Comparison of ENCODE assay signal across 21 cellular contexts in genomic region chr17:61305024-61305423, GRCh38.
DNase-seq lines count a peak whose midpoint lies in the region; ATAC-seq, FAIRE-seq and TF ChIP-seq lines count a peak whose summit lies in the region.
"Had no signal": no experiment of that assay in that cellular context is flagged by ENCODE, and none has a peak within 500 bp of the region (broad histone marks: within the 10 kb centered on the region; RNA-seq: fewer than 3 reads in every experiment).

No MANE protein-coding gene starts in this region.

- CTCF ChIA-PET in HepG2 (lab: Yijun Ruan, JAX; ENCODE audit: low intra/inter-chr PET ratio, low total read pairs): no interaction called here

- POLR2A ChIA-PET in HepG2 (lab: Yijun Ruan, JAX): no interaction called here

- H3K79me2 ChIP-seq in HepG2 (ENCODE audit: insufficient read depth, low read length): no peaks in the 10 kb centered on the region

- no peak overlapping the region for H3K27ac ChIP-seq in liver (ENCODE audit: low read depth in 1 of 2, low read length in 2 of 2)
- no peak overlapping the region for H3K27ac ChIP-seq in HepG2 (ENCODE audit: extremely low read length, insufficient read depth, low read length)
- no peak overlapping the region for H3K27ac ChIP-seq in right lobe of liver
- H3K27ac ChIP-seq: 22Rv1, HL-60 had no signal

- no peaks in the 10 kb centered on the region for H4K20me1 ChIP-seq in HepG2 (ENCODE audit: insufficient read depth, low read length)

- intact Hi-C loops in HepG2 (cut with micrococcal nuclease; ENCODE audit: unreplicated experiment) (no loop called here), right lobe of liver (cut with DNase I) (no loop called here)

- H3K4me1 ChIP-seq in liver (ENCODE audit: control insufficient read depth in 4 of 4, insufficient read depth in 4 of 4, low read length in 3 of 4) (no peaks in the 10 kb centered on the region), HepG2 (ENCODE audit: insufficient read depth, low read length) (peaks cover 25% of the 10 kb centered on the region), right lobe of liver (peaks cover 0 to 9% (median 0%) of the 10 kb centered on the region in 4 donors)

- H2AFZ ChIP-seq in HepG2 (ENCODE audit: low read length): no peak overlapping the region

- no peak overlapping the region for H3K4me2 ChIP-seq in HepG2 (ENCODE audit: low read depth, low read length)

- TF ChIP-seq CTCF in liver (IDR thresholded peaks at IDR 0.05; ENCODE audit: low read depth, low read length, missing input control) (no peak), HepG2 (CRISPR knock-in tag; IDR thresholded peaks at IDR 0.05) (no peak), fibroblast of mammary gland (conservative IDR thresholded peaks at IDR 0.05; ENCODE audit: control insufficient read depth, insufficient read depth, low read depth, low read length) (no peak), right lobe of liver (IDR thresholded peaks at IDR 0.05) (no peak)

- H3K9ac ChIP-seq in liver (ENCODE audit: low read depth in 1 of 2, low read length in 2 of 2) (no peak overlapping the region), HepG2 (ENCODE audit: insufficient read depth, low read depth, low read length) (no peak overlapping the region)

- no peak for DNase-seq in HepG2 (ENCODE audit: low spot score)
- DNase-seq in fibroblast of mammary gland (ENCODE audit: low read depth): peak; percentile 86
- DNase-seq in right lobe of liver: no peak
- DNase-seq in HUDEP-2 (lab: John Stamatoyannopoulos, UW; ENCODE audit: unreplicated experiment in 76 of 76): no peak
- no peak for DNase-seq in activated CD8-positive, alpha-beta memory T cell treated with anti-CD3 and anti-CD28 coated beads, Interleukin-2, amount 50 U/mL, for 48 hours
- DNase-seq in NCI-H1105 (lab: John Stamatoyannopoulos, UW): no peak
- DNase-seq: DMS79, Kasumi-1, MM.1S, NCI-H1092, NCI-H146, NCI-H2029 treated with DMSO at 0.1 percent for 48 hours, NCI-H446 treated with DMSO at 0.1 percent for 48 hours, NCI-H748 treated with DMSO at 0.1 percent for 48 hours had no signal

- in situ Hi-C loops in HepG2 (cut with HindIII; ENCODE audit: extremely low pct_ligation_motif_present, low pct_unique_long_range_greater_than_20kb): no loop called here

- TF ChIP-seq EP300 in HepG2 (IDR thresholded peaks at IDR 0.05; ENCODE audit: low read depth in 2 of 2, low read length in 2 of 2) (no peak), HepG2 (CRISPR knock-in tag; IDR thresholded peaks at IDR 0.05; ENCODE audit: borderline replicate concordance) (no peak)

- H3K9me3 ChIP-seq in liver (ENCODE audit: control insufficient read depth in 4 of 4, low read length in 3 of 4) (no peaks in the 10 kb centered on the region), HepG2 (ENCODE audit: low read length) (no peaks in the 10 kb centered on the region), right lobe of liver (no peaks in the 10 kb centered on the region)

- no peaks in the 10 kb centered on the region for H3K36me3 ChIP-seq in liver (ENCODE audit: control insufficient read depth in 4 of 4, insufficient read depth in 3 of 4, low read depth in 1 of 4, low read length in 3 of 4)
- no peaks in the 10 kb centered on the region for H3K36me3 ChIP-seq in HepG2 (replicated peaks in 1 of 2; ENCODE audit: control insufficient read depth in 1 of 2, insufficient read depth in 2 of 2, low read length in 2 of 2)
- no peaks in the 10 kb centered on the region for H3K36me3 ChIP-seq in right lobe of liver

- H3K4me3 ChIP-seq in liver (ENCODE audit: low read depth in 1 of 3, low read length in 3 of 3) (no peak overlapping the region), HepG2 (replicated peaks in 1 of 3; ENCODE audit: insufficient read depth in 1 of 3, low read depth in 2 of 3, low read length in 3 of 3) (no peak overlapping the region), fibroblast of mammary gland (ENCODE audit: control insufficient read depth, low read depth, low read length) (no peak overlapping the region), right lobe of liver (no peak overlapping the region)

- FAIRE-seq in HepG2 (lab: Jason Lieb, UNC): no peak
- FAIRE-seq: H1, RCC 7860 had no signal

- ATAC-seq in HepG2: no peak
- peak in 3 of 4 donors; percentile 54 to 91 (median 62) for ATAC-seq in right lobe of liver
- no peak for ATAC-seq in HG03039 (IDR thresholded peaks at IDR 0.05; ENCODE audit: unreplicated experiment)
- ATAC-seq: Right ventricle myocardium inferior had no signal

- 29% methylated on average over 1 of the region's 1 CpG for WGBS in liver
- 10% methylated on average over 1 of the region's 1 CpG for WGBS in HepG2 (ENCODE audit: low lambda C conversion rate)
- WGBS in right lobe of liver (ENCODE audit: insufficient coverage, low coverage, low lambda C conversion rate, missing lambda C conversion rate): 13% methylated on average over 1 of the region's 1 CpG

- no TSS peak for BruUV-seq in HepG2 (replicated peaks; lab: Mats Ljungman, UMichigan)

- TF ChIP-seq RAD21 in liver (IDR thresholded peaks at IDR 0.05) (no peak), HepG2 (CRISPR knock-in tag; IDR thresholded peaks at IDR 0.05) (no peak)

- no peaks in the 10 kb centered on the region for H3K27me3 ChIP-seq in liver (ENCODE audit: control insufficient read depth in 4 of 4, insufficient read depth in 4 of 4, low read length in 3 of 4)
- no peaks in the 10 kb centered on the region for H3K27me3 ChIP-seq in HepG2 (ENCODE audit: control insufficient read depth in 1 of 2, insufficient read depth in 2 of 2, low read length in 2 of 2)
- H3K27me3 ChIP-seq in right lobe of liver: no peaks in the 10 kb centered on the region

- TF ChIP-seq POLR2A in HepG2 (IDR thresholded peaks at IDR 0.05; ENCODE audit: insufficient read depth in 1 of 2, low read depth in 2 of 2, low read length in 2 of 2) (no peak), right lobe of liver (IDR thresholded peaks at IDR 0.05) (no peak)

TF ChIP-seq in liver, 16 proteins besides CTCF, POLR2A, EP300 and RAD21 (continues in another document):
- TF ChIP-seq GABPA (IDR thresholded peaks at IDR 0.05 in 1 of 2, conservative IDR thresholded peaks at IDR 0.05 in 1 of 2): no peak
- no peak for TF ChIP-seq TAF1 (conservative IDR thresholded peaks at IDR 0.05)
- TF ChIP-seq REST (IDR thresholded peaks at IDR 0.05): no peak

TF ChIP-seq in HepG2, 621 proteins besides CTCF, POLR2A, EP300 and RAD21:
- no peak for TF ChIP-seq ZNF362 (CRISPR knock-in tag; IDR thresholded peaks at IDR 0.05; ENCODE audit: borderline replicate concordance)
- no peak for TF ChIP-seq FOXJ3 (CRISPR knock-in tag; IDR thresholded peaks at IDR 0.05; ENCODE audit: borderline replicate concordance)
- TF ChIP-seq ZSCAN25 (CRISPR knock-in tag; IDR thresholded peaks at IDR 0.05): no peak
- TF ChIP-seq ATF3 (CRISPR knock-in tag; IDR thresholded peaks at IDR 0.05): no peak
- no peak for TF ChIP-seq ZNF260 (CRISPR knock-in tag; IDR thresholded peaks at IDR 0.05; ENCODE audit: borderline replicate concordance, low read depth)
- no peak for TF ChIP-seq GLMP (CRISPR knock-in tag; IDR thresholded peaks at IDR 0.05; ENCODE audit: borderline replicate concordance)
- TF ChIP-seq ZNF564 (CRISPR knock-in tag; IDR thresholded peaks at IDR 0.05): no peak
- TF ChIP-seq ZNF501 (CRISPR knock-in tag; IDR thresholded peaks at IDR 0.05): no peak
- TF ChIP-seq ZNF549 (CRISPR knock-in tag; IDR thresholded peaks at IDR 0.05): no peak
- no peak for TF ChIP-seq IRX3 (CRISPR knock-in tag; IDR thresholded peaks at IDR 0.05; ENCODE audit: borderline replicate concordance, low read depth)
- no peak for TF ChIP-seq ZFY (CRISPR knock-in tag; IDR thresholded peaks at IDR 0.05)
- no peak for TF ChIP-seq JDP2 (CRISPR knock-in tag; IDR thresholded peaks at IDR 0.05; ENCODE audit: borderline replicate concordance)
- TF ChIP-seq ZNF598 (CRISPR knock-in tag; IDR thresholded peaks at IDR 0.05; ENCODE audit: borderline replicate concordance): no peak
- TF ChIP-seq KLF6 (CRISPR knock-in tag; IDR thresholded peaks at IDR 0.05): no peak
- no peak for TF ChIP-seq ZBTB26 (CRISPR knock-in tag; IDR thresholded peaks at IDR 0.05; ENCODE audit: borderline replicate concordance)
- no peak for TF ChIP-seq ZNF160 (CRISPR knock-in tag; IDR thresholded peaks at IDR 0.05)
- no peak for TF ChIP-seq ZNF567 (CRISPR knock-in tag; IDR thresholded peaks at IDR 0.05; ENCODE audit: borderline replicate concordance)
- no peak for TF ChIP-seq PAWR (CRISPR knock-in tag; IDR thresholded peaks at IDR 0.05; ENCODE audit: borderline replicate concordance)

Comparison
In these comparisons a context has a peak if more than half of its experiments do, and no peak if none do; other contexts are left out.
1. ATAC-seq: peak in right lobe of liver (3 of 4); none in HepG2 (single experiment) and HG03039 (single experiment).